ENCODE assay signal across 1 cellular context in genomic region chr6:133835901-133836300, GRCh38.
TF ChIP-seq lines count a peak whose summit lies in the region.

No MANE protein-coding gene starts in this region.

TF ChIP-seq in HCT116, 20 proteins besides CTCF, POLR2A, EP300 and RAD21:
- TF ChIP-seq ELF1 (IDR thresholded peaks at IDR 0.05; ENCODE audit: borderline replicate concordance, low read depth) (no peak), SP1 (IDR thresholded peaks at IDR 0.05; ENCODE audit: low read depth) (no peak), ZFX (IDR thresholded peaks at IDR 0.05) (no peak), SRF (IDR thresholded peaks at IDR 0.05; ENCODE audit: low read depth) (no peak), SIN3A (IDR thresholded peaks at IDR 0.05; ENCODE audit: low read depth) (no peak)
- TF ChIP-seq, protein P1, sequence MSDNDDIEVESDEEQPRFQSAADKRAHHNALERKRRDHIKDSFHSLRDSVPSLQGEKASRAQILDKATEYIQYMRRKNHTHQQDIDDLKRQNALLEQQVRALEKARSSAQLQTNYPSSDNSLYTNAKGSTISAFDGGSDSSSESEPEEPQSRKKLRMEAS (IDR thresholded peaks at IDR 0.05): no peak
